Comparison of ENCODE assay signal across 8 cellular contexts in the genomic region with DNA sequence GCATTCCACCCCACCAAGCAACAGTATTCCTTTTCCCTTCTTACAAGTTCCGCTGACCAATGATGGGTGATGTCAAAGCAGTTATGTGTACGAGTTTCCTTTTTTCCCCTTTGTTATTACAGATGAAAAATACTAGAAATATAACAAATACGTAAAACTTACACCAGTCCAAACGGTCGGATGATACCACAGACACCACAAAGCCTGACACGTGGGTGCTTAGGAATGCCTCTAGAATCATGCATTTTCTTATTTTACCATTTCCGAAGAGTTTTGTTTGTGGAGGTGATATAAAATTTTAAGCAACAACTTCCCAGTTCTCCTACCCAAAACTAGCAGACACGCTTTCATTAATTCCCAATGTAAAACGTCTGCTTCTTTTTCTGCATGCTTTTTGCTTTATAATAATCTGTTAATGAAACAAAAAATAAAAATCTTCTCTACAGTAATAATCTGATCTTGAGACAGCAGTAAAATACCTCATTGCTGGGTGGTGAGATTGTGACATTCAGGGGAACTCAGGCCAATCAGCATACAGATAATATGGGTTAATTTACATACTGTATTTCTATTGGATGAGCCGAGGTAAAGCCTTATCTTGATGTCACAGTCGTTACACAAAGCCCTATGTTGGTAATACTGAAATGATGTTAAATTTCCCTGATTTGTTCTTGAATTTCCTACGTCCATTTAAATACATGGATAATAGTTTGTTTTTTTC.
DNase-seq lines count a peak whose midpoint lies in the region; TF ChIP-seq lines count a peak whose summit lies in the region.

No MANE protein-coding gene starts in this region.

- in situ Hi-C loops in astrocyte of the cerebellum (cut with HindIII; ENCODE audit: low sequenced_read_pairs), result no loop called here

- H3K27ac ChIP-seq in tibial artery, result peak overlapping the region in 1 of 2 donors; percentile 46

- peaks cover 0 to 15% (median 7%) of the 10 kb centered on the region in 4 donors for H3K4me1 ChIP-seq in tibial artery

- intact Hi-C loops in tibial artery (cut with DNase I; ENCODE audit: low total_unique reads), result no loop called here

- H3K4me3 ChIP-seq in astrocyte of the cerebellum (ENCODE audit: low read depth, low read length) (peak overlapping the region; percentile 54), tibial artery (peak overlapping the region; percentile 50 to 57)

- no peaks in the 10 kb centered on the region for H3K36me3 ChIP-seq in tibial artery

- DNase-seq in DMS53 treated with DMSO at 0.1 percent for 48 hours (lab: John Stamatoyannopoulos, UW; ENCODE audit: unreplicated experiment) (peak; percentile 96), NAMALWA (ENCODE audit: low spot score) (peak; percentile 73), astrocyte of the cerebellum (ENCODE audit: low read depth) (peak; percentile 28), inferior parietal cortex (ENCODE audit: extremely low spot score) (peak; percentile 70), tibial artery (no peak), activated gamma-delta T cell treated with Interleukin-2 at 50 U/mL for 16 hours (no peak), NCI-H2107 (lab: John Stamatoyannopoulos, UW) (no peak)
- no peak for DNase-seq in stimulated activated CD4-positive, alpha-beta T cell treated with anti-CD3 and anti-CD28 coated beads, Interleukin-4, amount 100 ng/mL, for 1 hour

- H3K9me3 ChIP-seq in tibial artery, result no peaks in the 10 kb centered on the region

- TF ChIP-seq CTCF in astrocyte of the cerebellum (IDR thresholded peaks at IDR 0.05; ENCODE audit: low read depth, low read length, missing control alignments), result no peak
- no peak for TF ChIP-seq CTCF in tibial artery (IDR thresholded peaks at IDR 0.05)

- H3K27me3 ChIP-seq in tibial artery, result no peaks in the 10 kb centered on the region

Comparison
In these comparisons a context has a peak if more than half of its experiments do, and no peak if none do; other contexts are left out.
1. DNase-seq: peak in DMS53 treated with DMSO at 0.1 percent for 48 hours (single experiment), NAMALWA (single experiment), astrocyte of the cerebellum (single experiment) and inferior parietal cortex (single experiment); none in tibial artery (0 of 2), stimulated activated CD4-positive, alpha-beta T cell treated with anti-CD3 and anti-CD28 coated beads, Interleukin-4, amount 100 ng/mL, for 1 hour (single experiment), activated gamma-delta T cell treated with Interleukin-2 at 50 U/mL for 16 hours (single experiment) and NCI-H2107 (single experiment).